8 cellular contexts compared by ENCODE assay signal in the genomic region with DNA sequence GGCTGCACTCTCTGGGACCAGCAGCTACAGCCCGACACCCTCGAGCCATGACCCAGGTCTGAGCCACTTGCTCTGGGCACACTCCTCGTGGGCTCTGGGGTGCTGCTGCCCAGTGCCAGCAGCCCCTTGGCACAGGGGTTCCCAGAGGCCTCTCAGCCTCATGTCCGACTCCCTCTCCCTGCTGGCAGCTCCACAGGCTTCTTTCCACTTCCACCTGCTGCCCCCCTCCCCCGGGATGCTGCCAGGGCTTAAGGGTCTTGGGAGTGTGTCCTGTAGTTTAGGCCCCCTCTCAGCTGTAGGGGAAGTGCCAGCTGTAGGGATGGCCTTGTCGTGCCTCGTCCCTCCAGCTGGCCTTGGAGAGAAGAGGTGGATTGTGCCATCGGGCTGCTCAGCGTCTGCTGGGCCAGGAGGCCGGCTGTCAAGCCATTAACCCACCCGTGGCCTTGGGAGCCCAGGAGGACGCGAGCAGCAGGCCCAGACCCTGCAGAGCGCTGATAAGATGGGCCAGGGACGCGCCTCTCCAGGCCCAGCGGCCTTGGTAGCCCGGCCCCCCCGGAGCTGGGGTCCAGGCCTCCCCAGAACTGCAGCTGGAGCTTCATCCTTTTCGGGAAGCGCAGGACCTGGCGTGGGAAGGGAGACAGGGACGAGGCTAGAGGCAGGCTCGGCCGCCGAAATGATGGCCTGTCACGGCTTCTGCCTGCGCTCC. TPM values are rescaled to one million over a fixed set of nuclear protein-coding genes. Genes with fewer than 3 reads are reported as not detected.
DNase-seq lines count a peak whose midpoint lies in the region; ATAC-seq, FAIRE-seq and TF ChIP-seq lines count a peak whose summit lies in the region.

No MANE protein-coding gene starts in this region.

- H4K8ac ChIP-seq in H1 (ENCODE audit: extremely low read depth, insufficient read depth, low read length) = peak overlapping the region; percentile 5; the same call in 1 of the 2 replicates

- no peak for TF ChIP-seq EP300 in H1 (IDR thresholded peaks at IDR 0.05; ENCODE audit: borderline replicate concordance in 1 of 2, low read depth in 2 of 2, low read length in 2 of 2)

- peaks cover 0 to 15% of the 10 kb centered on the region in 2 donors for H3K4me1 Mint-ChIP-seq in natural killer cell treated with Interleukin-12 subunit alpha and Interleukin-12 subunit beta and Interleukin-15 and Interleukin-18, amount 100 ng/mL, for 72 hours (ENCODE audit: low read depth in 2 of 2)

- H3K27ac ChIP-seq in OCI-LY7 (ENCODE audit: low read depth, low read length, poor library complexity, severe bottlenecking) = no peak overlapping the region
- no peak overlapping the region for H3K27ac ChIP-seq in H1 (ENCODE audit: low read depth, low read length)

- H2BK120ac ChIP-seq in H1 (replicated peaks; ENCODE audit: low read depth, low read length) = no peak overlapping the region

- no peaks in the 10 kb centered on the region for H4K20me1 ChIP-seq in OCI-LY7 (ENCODE audit: insufficient read depth, low read length)
- H4K20me1 ChIP-seq in H1 (replicated peaks in 1 of 2; ENCODE audit: control insufficient read depth in 1 of 2, insufficient read depth in 2 of 2, low read length in 2 of 2) = no peaks in the 10 kb centered on the region

- no peak for TF ChIP-seq RAD21 in H1 (IDR thresholded peaks at IDR 0.05 in 1 of 2, conservative IDR thresholded peaks at IDR 0.05 in 1 of 2; ENCODE audit: low read depth in 2 of 2, low read length in 2 of 2)

- POLR2A ChIA-PET in OCI-LY7 (lab: Charles Lee) (no interaction called here), H1 (lab: Charles Lee; ENCODE audit: partially characterized antibody) (no interaction called here)

- BruUV-seq in OCI-LY7 (replicated peaks; lab: Mats Ljungman, UMichigan) = no TSS peak

- H3K9me3 Mint-ChIP-seq in natural killer cell treated with Interleukin-12 subunit alpha and Interleukin-12 subunit beta and Interleukin-15 and Interleukin-18, amount 100 ng/mL, for 72 hours = no peaks in the 10 kb centered on the region

- H3K4me3 ChIP-seq in AG10803 (ENCODE audit: low read length) (peak overlapping the region; percentile 63), OCI-LY7 (ENCODE audit: low read depth, low read length, poor library complexity, severe bottlenecking) (peak overlapping the region; percentile 68), H1 (ENCODE audit: extremely low read depth in 1 of 4, insufficient read depth in 2 of 4, low read depth in 3 of 4, low read length in 4 of 4) (peak overlapping the region; percentile 43 to 82 (median 60))

- 21% methylated on average over 11 of the region's 28 CpGs; no CpG with 5 or more reads in 1 of the 2 experiments for WGBS in H1 (ENCODE audit: extremely low coverage in 1 of 2, insufficient coverage in 1 of 2, insufficient read length in 1 of 2, insufficient replicate concordance in 2 of 2, low coverage in 1 of 2, low lambda C conversion rate in 2 of 2, missing lambda C conversion rate in 1 of 2), 2 experiments

- no peak overlapping the region for H4K5ac ChIP-seq in H1 (ENCODE audit: insufficient read length, low read depth, low read length)

- peak overlapping the region; percentile 72; the same call in 1 of the 2 replicates for H2AFZ ChIP-seq in OCI-LY7 (ENCODE audit: low read length)
- no peak overlapping the region for H2AFZ ChIP-seq in H1 (ENCODE audit: low read length)

- H3K4me3 Mint-ChIP-seq in natural killer cell treated with Interleukin-12 subunit alpha and Interleukin-12 subunit beta and Interleukin-15 and Interleukin-18, amount 100 ng/mL, for 72 hours = peak overlapping the region; percentile 63

- no peak overlapping the region for H2BK15ac ChIP-seq in H1 (ENCODE audit: low read length)

- H3K18ac ChIP-seq in H1 (ENCODE audit: extremely low read depth, low read length) = no peak overlapping the region; the same call in 1 of the 2 replicates

- TF ChIP-seq POLR2A in H1 (IDR thresholded peaks at IDR 0.05; ENCODE audit: control extremely low read depth in 1 of 2, low read depth in 2 of 2, low read length in 2 of 2) = no peak

- no peak overlapping the region for H3K4ac ChIP-seq in H1 (replicated peaks; ENCODE audit: insufficient read length, low read depth, low read length)

- H3K4me2 ChIP-seq in OCI-LY7 (ENCODE audit: low read length) (peak overlapping the region; percentile 68), H1 (ENCODE audit: insufficient read depth in 1 of 2, low read depth in 2 of 2, low read length in 2 of 2) (peak overlapping the region; percentile 68 to 88)

- H2BK5ac ChIP-seq in H1 (ENCODE audit: low read depth, low read length) = no peak overlapping the region

- DNase-seq in AG10803 (ENCODE audit: low read depth) (peak; percentile 2), OCI-LY7 (ENCODE audit: low spot score) (no peak), H1 (ENCODE audit: low read depth in 1 of 2, low spot score in 2 of 2) (no peak), A172 (ENCODE audit: low spot score) (no peak), cerebellar cortex (ENCODE audit: low spot score) (no peak), urothelium cell line (ENCODE audit: low spot score) (no peak)
- DNase-seq in natural killer cell treated with Interleukin-12 subunit alpha and Interleukin-12 subunit beta and Interleukin-15 and Interleukin-18, amount 100 ng/mL, for 72 hours (ENCODE audit: low spot score) = no peak
- DNase-seq in activated CD4-positive, CD25-positive, alpha-beta regulatory T cell treated with anti-CD3 and anti-CD28 coated beads, Interleukin-2, amount 50 U/mL, for 72 hours = no peak

- no peak overlapping the region for H3K56ac ChIP-seq in H1 (replicated peaks; ENCODE audit: insufficient read length, low read depth, low read length)

- H3K9me3 ChIP-seq in OCI-LY7 (ENCODE audit: low read length) (no peaks in the 10 kb centered on the region), H1 (ENCODE audit: insufficient read depth in 2 of 2, low read depth in 1 of 2, low read length in 1 of 2) (no peaks in the 10 kb centered on the region)

- H3K79me2 ChIP-seq in OCI-LY7 (ENCODE audit: insufficient read depth, low read depth, low read length) (no peaks in the 10 kb centered on the region), H1 (ENCODE audit: control insufficient read depth in 1 of 2, insufficient read depth in 2 of 2, low read length in 2 of 2) (0 out of 4 replicates have a peak, but pooled peaks cover 0 to 2% of the 10 kb centered on the region in 2 experiments)

- H3K9me2 ChIP-seq in OCI-LY7 (ENCODE audit: insufficient read depth, low read length) = no peaks in the 10 kb centered on the region

- no peaks in the 10 kb centered on the region for H3K36me3 Mint-ChIP-seq in natural killer cell treated with Interleukin-12 subunit alpha and Interleukin-12 subunit beta and Interleukin-15 and Interleukin-18, amount 100 ng/mL, for 72 hours

- H3K79me1 ChIP-seq in H1 (ENCODE audit: low read depth, low read length) = no peaks in the 10 kb centered on the region

- intact Hi-C loops in OCI-LY7 (cut with micrococcal nuclease; ENCODE audit: unreplicated experiment) = no loop called here

- no peak for FAIRE-seq in H1 (lab: Jason Lieb, UNC)
- FAIRE-seq in urothelium cell line (lab: Jason Lieb, UNC) = no peak

- H4K91ac ChIP-seq in H1 (replicated peaks; ENCODE audit: insufficient read length, low read length) = no peak overlapping the region

- H3K4me1 ChIP-seq in OCI-LY7 (ENCODE audit: insufficient read depth, low read length, poor library complexity, severe bottlenecking) (peaks cover 3% of the 10 kb centered on the region), H1 (replicated peaks in 1 of 4; ENCODE audit: control insufficient read depth in 3 of 4, insufficient read depth in 4 of 4, low read length in 3 of 4) (peaks cover 0 to 5% (median 3%) of the 10 kb centered on the region in 4 experiments; a peak in 3 of 7 replicates)

- H3K27ac Mint-ChIP-seq in natural killer cell treated with Interleukin-12 subunit alpha and Interleukin-12 subunit beta and Interleukin-15 and Interleukin-18, amount 100 ng/mL, for 72 hours = no peak overlapping the region

- no peak for ATAC-seq in natural killer cell treated with Interleukin-12 subunit alpha and Interleukin-12 subunit beta and Interleukin-15 and Interleukin-18, amount 100 ng/mL, for 72 hours

- TF ChIP-seq CTCF in AG10803 (conservative IDR thresholded peaks at IDR 0.05; ENCODE audit: low read length) (no peak), OCI-LY7 (conservative IDR thresholded peaks at IDR 0.05; ENCODE audit: low read length) (no peak), H1 (IDR thresholded peaks at IDR 0.05; ENCODE audit: control extremely low read depth in 1 of 3, insufficient read depth in 1 of 3, low read depth in 1 of 3, low read length in 3 of 3) (no peak)

- no peaks in the 10 kb centered on the region; a peak in 3 of 7 replicates for H3K27me3 ChIP-seq in H1 (replicated peaks in 1 of 4; ENCODE audit: control insufficient read depth in 3 of 4, extremely low read depth in 1 of 4, insufficient read depth in 3 of 4, low read length in 3 of 4)

- H3K9ac ChIP-seq in H1 (replicated peaks in 1 of 4; ENCODE audit: extremely low read depth in 1 of 4, low read depth in 3 of 4, low read length in 3 of 4) = no peak overlapping the region

- CTCF ChIA-PET in OCI-LY7 (lab: Charles Lee; ENCODE audit: unreplicated experiment) (no interaction called here), H1 (lab: Charles Lee; ENCODE audit: partially characterized antibody) (interaction anchor here (0.5 to 3.5 kb wide), 9 partner anchors 10 to 330 kb away, joined by 3 to 31 read pairs (median 4); a partner anchor contains a TSS)

- no peak overlapping the region for H2BK20ac ChIP-seq in H1 (ENCODE audit: low read length)

- no peak overlapping the region for H3K23ac ChIP-seq in H1 (ENCODE audit: insufficient read length)

- H3K23me2 ChIP-seq in H1 (ENCODE audit: low read depth, low read length) = peaks cover 3% of the 10 kb centered on the region; the same call in 1 of the 2 replicates

- no peak overlapping the region for H2AK5ac ChIP-seq in H1 (ENCODE audit: low read depth, low read length)

- H3K36me3 ChIP-seq in OCI-LY7 (ENCODE audit: insufficient read depth, low read length) (no peaks in the 10 kb centered on the region), H1 (ENCODE audit: control insufficient read depth in 2 of 4, insufficient read depth in 4 of 4, low read length in 3 of 4) (no peaks in the 10 kb centered on the region)

- H3K27me3 Mint-ChIP-seq in natural killer cell treated with Interleukin-12 subunit alpha and Interleukin-12 subunit beta and Interleukin-15 and Interleukin-18, amount 100 ng/mL, for 72 hours = peaks cover 0 to 4% of the 10 kb centered on the region in 2 donors

- no peak overlapping the region for H3K14ac ChIP-seq in H1 (ENCODE audit: insufficient read length)

- H2BK12ac ChIP-seq in H1 (ENCODE audit: low read depth, low read length) = no peak overlapping the region

RNA-seq across cellular contexts. Expression of a gene that starts 1.0 kb away (rescaled TPM):
- total RNA-seq in OCI-LY7 (2014; rRNA removed; shearing (Covaris generic)) = 1.2 and 1.3 TPM in 2 replicates
- total RNA-seq in OCI-LY7 (2022) = 1.8 and 2.0 TPM in 2 replicates
- total RNA-seq in H1 (2021; fragmentation: NEBNext Ultra II Directional; extraction: Animal tissue kit (Norgen Biotek cat#: 25700)) = 4.7 and 5.7 TPM in 2 replicates
- 3.8 TPM in 2 replicates for polyA plus RNA-seq in H1 (2011; rRNA removed)
- polyA plus RNA-seq in H1 (2011; cell fraction: cytosol; rRNA removed) = 4.3 TPM
- 4.9 TPM for polyA plus RNA-seq in H1 (2011; cell fraction: nucleus; rRNA removed)
- 5.1 to 6.3 TPM (median 5.6 TPM) in 4 replicates for polyA plus RNA-seq in H1 (2012, experiment 1 of 2)
- polyA plus RNA-seq in H1 (2012, experiment 2 of 2) = 1.0 TPM
- 3.9 TPM for polyA plus RNA-seq in H1 (2013, experiment 1 of 2)
- polyA plus RNA-seq in H1 (2013, experiment 2 of 2) = 4.1 TPM
- polyA minus RNA-seq in H1 (2011; rRNA and poly(A)+ RNA removed) = 10.8 and 11.8 TPM in 2 replicates
- 3.9 TPM for polyA minus RNA-seq in H1 (2011; cell fraction: cytosol; rRNA and poly(A)+ RNA removed)
- polyA minus RNA-seq in H1 (2011; cell fraction: nucleus; rRNA and poly(A)+ RNA removed) = 6.8 TPM
- total RNA-seq in natural killer cell treated with Interleukin-12 subunit alpha and Interleukin-12 subunit beta and Interleukin-15 and Interleukin-18, amount 100 ng/mL, for 72 hours = under 1 TPM; 0.81 to 1.00 TPM
- total RNA-seq in A172 (2014; rRNA removed; shearing (Covaris generic)) = 1.6 and 2.7 TPM in 2 replicates

RNA-seq across cellular contexts. Expression of a gene that starts 44.1 kb away (rescaled TPM):
- 5.2 and 5.3 TPM in 2 replicates for total RNA-seq in OCI-LY7 (2014; rRNA removed; shearing (Covaris generic))
- 4.1 and 4.2 TPM in 2 replicates for total RNA-seq in OCI-LY7 (2022)
- 9.7 and 10.8 TPM in 2 replicates for total RNA-seq in H1 (2021; fragmentation: NEBNext Ultra II Directional; extraction: Animal tissue kit (Norgen Biotek cat#: 25700))
- 4.2 and 4.4 TPM in 2 replicates for polyA plus RNA-seq in H1 (2011; rRNA removed)
- polyA plus RNA-seq in H1 (2011; cell fraction: cytosol; rRNA removed) = 4.9 TPM
- polyA plus RNA-seq in H1 (2011; cell fraction: nucleus; rRNA removed) = 9.2 TPM
- polyA plus RNA-seq in H1 (2012, experiment 1 of 2) = 3.9 to 6.4 TPM (median 4.6 TPM) in 4 replicates
- 0.31 TPM for polyA plus RNA-seq in H1 (2012, experiment 2 of 2)
- 7.6 TPM for polyA plus RNA-seq in H1 (2013, experiment 1 of 2)
- 7.3 TPM for polyA plus RNA-seq in H1 (2013, experiment 2 of 2)
- 25.7 and 35.1 TPM in 2 replicates for polyA minus RNA-seq in H1 (2011; rRNA and poly(A)+ RNA removed)
- 11.5 TPM for polyA minus RNA-seq in H1 (2011; cell fraction: cytosol; rRNA and poly(A)+ RNA removed)
- polyA minus RNA-seq in H1 (2011; cell fraction: nucleus; rRNA and poly(A)+ RNA removed) = 13.8 TPM
- 1 to 10 TPM; 3.8 to 6.2 TPM for total RNA-seq in natural killer cell treated with Interleukin-12 subunit alpha and Interleukin-12 subunit beta and Interleukin-15 and Interleukin-18, amount 100 ng/mL, for 72 hours
- total RNA-seq in A172 (2014; rRNA removed; shearing (Covaris generic)) = 5.8 and 8.6 TPM in 2 replicates

RNA-seq across cellular contexts. Expression of a gene that starts 49.2 kb away (rescaled TPM):
- total RNA-seq in OCI-LY7 (2014; rRNA removed; shearing (Covaris generic)) = not detected in 2 replicates
- total RNA-seq in OCI-LY7 (2022) = not detected in 2 replicates
- not detected in 2 replicates for total RNA-seq in H1 (2021; fragmentation: NEBNext Ultra II Directional; extraction: Animal tissue kit (Norgen Biotek cat#: 25700))
- 0.50 and 0.53 TPM in 2 replicates for polyA plus RNA-seq in H1 (2011; rRNA removed)
- 0.71 TPM for polyA plus RNA-seq in H1 (2011; cell fraction: cytosol; rRNA removed)
- not detected for polyA plus RNA-seq in H1 (2011; cell fraction: nucleus; rRNA removed)
- polyA plus RNA-seq in H1 (2012, experiment 1 of 2) = 0.56 to 0.80 TPM (median 0.60 TPM) in 3 of 4 replicates, not detected in the other
- polyA plus RNA-seq in H1 (2012, experiment 2 of 2) = not detected
- 1.5 TPM for polyA plus RNA-seq in H1 (2013, experiment 1 of 2)
- 1.9 TPM for polyA plus RNA-seq in H1 (2013, experiment 2 of 2)
- polyA minus RNA-seq in H1 (2011; rRNA and poly(A)+ RNA removed) = 1.2 TPM in 1 of 2 replicates, not detected in the other
- polyA minus RNA-seq in H1 (2011; cell fraction: cytosol; rRNA and poly(A)+ RNA removed) = not detected
- not detected for polyA minus RNA-seq in H1 (2011; cell fraction: nucleus; rRNA and poly(A)+ RNA removed)
- not detected for total RNA-seq in natural killer cell treated with Interleukin-12 subunit alpha and Interleukin-12 subunit beta and Interleukin-15 and Interleukin-18, amount 100 ng/mL, for 72 hours
- total RNA-seq in A172 (2014; rRNA removed; shearing (Covaris generic)) = not detected in 2 replicates
